27 cellular contexts compared by ENCODE assay signal in genomic region chr19:54515156-54515555, GRCh38. TPM values are rescaled to one million over a fixed set of nuclear protein-coding genes. Genes with fewer than 3 reads are reported as not detected.
"Had no signal": no experiment of that assay in that cellular context is flagged by ENCODE, and none has a peak within 500 bp of the region (broad histone marks: within the 10 kb centered on the region; RNA-seq: fewer than 3 reads in every experiment).

No MANE protein-coding gene starts in this region.

- DNase-seq: dermis blood vessel endothelial cell; dorsolateral prefrontal cortex; effector CD4-positive, alpha-beta T cell; effector memory CD4-positive, alpha-beta T cell; erythroblast; esophagus squamous epithelium; foreskin fibroblast; foreskin melanocyte; gastrocnemius medialis; glutamatergic neuron; head of caudate nucleus; heart right ventricle; hippocampal formation; left cardiac atrium; left lung; left ventricle myocardium superior; lower lobe of right lung; mesenchymal stem cell; midbrain; naive thymus-derived CD4-positive, alpha-beta T cell had no signal

- H3K4me3 Mint-ChIP-seq: naive thymus-derived CD4-positive, alpha-beta T cell had no signal

- ATAC-seq: esophagus mucosa; gastrocnemius medialis; heart right ventricle; left cardiac atrium; left lung; left ventricle myocardium superior; lower lobe of right lung; naive thymus-derived CD4-positive, alpha-beta T cell had no signal

RNA-seq across cellular contexts. Expression of gene LAIR2, which starts 12.5 kb away (rescaled TPM):
- total RNA-seq: dermis blood vessel endothelial cell, esophagus mucosa, esophagus squamous epithelium, gastrocnemius medialis, glomerular endothelial cell, kidney epithelial cell, left ventricle myocardium superior, lower leg skin, lung microvascular endothelial cell, mucosa of gallbladder had no signal

RNA-seq across cellular contexts. Expression of gene CDC42EP5, which starts 42.1 kb away (rescaled TPM):
- total RNA-seq: mononuclear cell; naive thymus-derived CD4-positive, alpha-beta T cell had no signal

RNA-seq across cellular contexts. Expression of gene LILRA2, which starts 58.4 kb away (rescaled TPM):
- total RNA-seq: dermis blood vessel endothelial cell, esophagus mucosa, glomerular endothelial cell, kidney epithelial cell, lung microvascular endothelial cell had no signal
